26 cellular contexts compared by ENCODE assay signal in genomic region chr17:72349508-72350472, GRCh38.
A peak's percentile ranks its signal among the peaks of the same experiment; 100 is the strongest.
DNase-seq lines count a peak whose midpoint lies in the region; ATAC-seq, FAIRE-seq and TF ChIP-seq lines count a peak whose summit lies in the region.
"Had no signal": no experiment of that assay in that cellular context is flagged by ENCODE, and none has a peak within 500 bp of the region (broad histone marks: within the 10 kb centered on the region; RNA-seq: fewer than 3 reads in every experiment).

No MANE protein-coding gene starts in this region.

- 87% methylated on average over 15 of the region's 15 CpGs; no CpG with 5 or more reads in 1 of the 2 experiments for WGBS in H1 (ENCODE audit: extremely low coverage in 1 of 2, insufficient coverage in 1 of 2, insufficient read length in 1 of 2, insufficient replicate concordance in 2 of 2, low coverage in 1 of 2, low lambda C conversion rate in 2 of 2, missing lambda C conversion rate in 1 of 2), 2 experiments
- WGBS in prostate gland, result 26% methylated on average over 15 of the region's 15 CpGs

- no peak for TF ChIP-seq EP300 in H1 (IDR thresholded peaks at IDR 0.05; ENCODE audit: borderline replicate concordance in 1 of 2, low read depth in 2 of 2, low read length in 2 of 2)

- POLR2A ChIA-PET in HEK293T (lab: Yijun Ruan, JAX) (interaction anchor here (1.1 to 1.2 kb wide), 2 partner anchors 8 to 229 kb away, joined by 3 to 5 read pairs; partner anchors contain the start of gene SOX9), H1 (lab: Charles Lee; ENCODE audit: partially characterized antibody) (interaction anchor here (0.6 to 0.9 kb wide), 2 partner anchors 11 to 112 kb away, joined by 3 read pairs; no protein-coding TSS in a partner anchor)

- no peaks in the 10 kb centered on the region for H3K79me1 ChIP-seq in H1 (ENCODE audit: low read depth, low read length)

- peaks cover 0 to 6% (median 4%) of the 10 kb centered on the region in 4 experiments; a peak in 2 of 7 replicates for H3K4me1 ChIP-seq in H1 (replicated peaks in 1 of 4; ENCODE audit: control insufficient read depth in 3 of 4, insufficient read depth in 4 of 4, low read length in 3 of 4)
- H3K4me1 ChIP-seq in prostate gland (replicated peaks), result peaks cover 13% of the 10 kb centered on the region
- H3K4me1 ChIP-seq: adrenal gland, left lung, uterus had no signal

- H3K23me2 ChIP-seq in H1 (ENCODE audit: low read depth, low read length), result no peaks in the 10 kb centered on the region

- no peak overlapping the region for H3K56ac ChIP-seq in H1 (replicated peaks; ENCODE audit: insufficient read length, low read depth, low read length)

- no peaks in the 10 kb centered on the region; a peak in 1 of 4 replicates for H3K79me2 ChIP-seq in H1 (ENCODE audit: control insufficient read depth in 1 of 2, insufficient read depth in 2 of 2, low read length in 2 of 2)

- CTCF ChIA-PET in HEK293T (lab: Yijun Ruan, JAX), result interaction anchor here (0.6 to 0.8 kb wide), 3 partner anchors 34 to 176 kb away, joined by 3 to 6 read pairs (median 4); no protein-coding TSS in a partner anchor
- CTCF ChIA-PET in H1 (lab: Charles Lee; ENCODE audit: partially characterized antibody), result interaction anchor here (0.6 to 1.7 kb wide), 4 partner anchors 18 to 156 kb away, joined by 3 to 6 read pairs (median 3); no protein-coding TSS in a partner anchor

- H3K27ac ChIP-seq in H1 (ENCODE audit: low read depth, low read length) (no peak overlapping the region), prostate gland (peak overlapping the region in 1 of 2 donors; percentile 1), WERI-Rb-1 (no peak overlapping the region)
- H3K27ac ChIP-seq: adrenal gland, left lung, SK-N-MC, suprapubic skin, uterus had no signal

- H3K9ac ChIP-seq in H1 (replicated peaks in 1 of 4; ENCODE audit: extremely low read depth in 1 of 4, low read depth in 3 of 4, low read length in 3 of 4), result no peak overlapping the region

- H3K4ac ChIP-seq in H1 (replicated peaks; ENCODE audit: insufficient read length, low read depth, low read length), result no peak overlapping the region

- no peak overlapping the region for H3K23ac ChIP-seq in H1 (ENCODE audit: insufficient read length)

- H3K18ac ChIP-seq in H1 (ENCODE audit: extremely low read depth, low read length), result no peak overlapping the region

- H2AK5ac ChIP-seq in H1 (ENCODE audit: low read depth, low read length), result no peak overlapping the region

- no peak overlapping the region for H2BK120ac ChIP-seq in H1 (replicated peaks; ENCODE audit: low read depth, low read length)

- H3K36me3 ChIP-seq in H1 (ENCODE audit: control insufficient read depth in 2 of 4, insufficient read depth in 4 of 4, low read length in 3 of 4) (no peaks in the 10 kb centered on the region), prostate gland (no peaks in the 10 kb centered on the region), WERI-Rb-1 (no peaks in the 10 kb centered on the region)
- H3K36me3 ChIP-seq: adrenal gland, left lung, suprapubic skin, uterus had no signal

- no peak overlapping the region for H4K5ac ChIP-seq in H1 (ENCODE audit: insufficient read length, low read depth, low read length)

- TF ChIP-seq POLR2A in H1 (IDR thresholded peaks at IDR 0.05; ENCODE audit: control extremely low read depth in 1 of 2, low read depth in 2 of 2, low read length in 2 of 2), result no peak
- no peak for TF ChIP-seq POLR2A in prostate gland (IDR thresholded peaks at IDR 0.05)

- H3K14ac ChIP-seq in H1 (ENCODE audit: insufficient read length), result no peak overlapping the region

- H4K20me1 ChIP-seq in H1 (replicated peaks in 1 of 2; ENCODE audit: control insufficient read depth in 1 of 2, insufficient read depth in 2 of 2, low read length in 2 of 2), result no peaks in the 10 kb centered on the region

- intact Hi-C loops in prostate gland (cut with DNase I), result no loop called here

- H2BK20ac ChIP-seq in H1 (ENCODE audit: low read length), result no peak overlapping the region

- no peak for TF ChIP-seq CTCF in H1 (IDR thresholded peaks at IDR 0.05; ENCODE audit: control extremely low read depth in 1 of 3, insufficient read depth in 1 of 3, low read depth in 1 of 3, low read length in 3 of 3)
- TF ChIP-seq CTCF in prostate gland (IDR thresholded peaks at IDR 0.05), result peak in 1 of 4 experiments; percentile 8
- TF ChIP-seq CTCF in foreskin fibroblast (IDR thresholded peaks at IDR 0.05; ENCODE audit: low read depth, low read length), result no peak
- no peak for TF ChIP-seq CTCF in WERI-Rb-1 (IDR thresholded peaks at IDR 0.05; ENCODE audit: low read depth, low read length)

- no peak overlapping the region for H2BK15ac ChIP-seq in H1 (ENCODE audit: low read length)

- H2AFZ ChIP-seq in H1 (ENCODE audit: low read length), result no peak overlapping the region; the same call in 1 of the 2 replicates

- no peak for DNase-seq in HEK293T (ENCODE audit: extremely low spot score)
- DNase-seq in NCI-H69 (lab: John Stamatoyannopoulos, UW), result peak; percentile 42
- DNase-seq in H1 (ENCODE audit: low read depth in 1 of 2, low spot score in 2 of 2), result no peak
- peak; percentile 84 for DNase-seq in prostate gland (ENCODE audit: low spot score)
- no peak for DNase-seq in foreskin fibroblast
- DNase-seq in WERI-Rb-1, result no peak
- DNase-seq: activated CD4-positive, alpha-beta memory T cell treated with anti-CD3 and anti-CD28 coated beads, Interleukin-2, amount 10 ng/mL, durations not matched to agents 7 days and 5 days; activated gamma-delta T cell treated with Interleukin-2 at 50 U/mL for 16 hours; activated T-cell treated with anti-CD3 and anti-CD28 coated beads for 4 hours; CD4-positive, alpha-beta memory T cell; DMS53; Karpas-422; left lung; NCI-H2029 treated with DMSO at 0.1 percent for 48 hours; NCI-H510A; nephron progenitor cell; stimulated activated CD4-positive, alpha-beta T cell treated with anti-CD3 and anti-CD28 coated beads, Interleukin-1b, Interleukin-23, amount 100 ng/mL, for 48 hours; uterus had no signal

- H3K4me2 ChIP-seq in H1 (ENCODE audit: insufficient read depth in 1 of 2, low read depth in 2 of 2, low read length in 2 of 2), result no peak overlapping the region

- H2BK12ac ChIP-seq in H1 (ENCODE audit: low read depth, low read length), result peak overlapping the region; percentile 43; the same call in 1 of the 2 replicates

- FAIRE-seq in H1 (lab: Jason Lieb, UNC), result no peak
- FAIRE-seq: endometrium, GM12892 had no signal

- no peaks in the 10 kb centered on the region for H3K9me3 ChIP-seq in H1 (ENCODE audit: insufficient read depth in 2 of 2, low read depth in 1 of 2, low read length in 1 of 2)
- no peaks in the 10 kb centered on the region for H3K9me3 ChIP-seq in prostate gland
- peaks cover 3% of the 10 kb centered on the region for H3K9me3 ChIP-seq in WERI-Rb-1 (ENCODE audit: severe bottlenecking)
- H3K9me3 ChIP-seq: adrenal gland, left lung, suprapubic skin, uterus had no signal

- H3K4me3 ChIP-seq in H1 (ENCODE audit: extremely low read depth in 1 of 4, insufficient read depth in 2 of 4, low read depth in 3 of 4, low read length in 4 of 4) (no peak overlapping the region), prostate gland (no peak overlapping the region), foreskin fibroblast (ENCODE audit: low read depth in 1 of 2, low read length in 2 of 2) (no peak overlapping the region), WERI-Rb-1 (ENCODE audit: low read depth, low read length) (no peak overlapping the region)
- H3K4me3 ChIP-seq: adrenal gland, left lung, SK-N-MC, suprapubic skin, uterus had no signal

- no peak overlapping the region; the same call in 1 of the 2 replicates for H4K8ac ChIP-seq in H1 (ENCODE audit: extremely low read depth, insufficient read depth, low read length)

- no peak overlapping the region for H2BK5ac ChIP-seq in H1 (ENCODE audit: low read depth, low read length)

- TF ChIP-seq RAD21 in H1 (IDR thresholded peaks at IDR 0.05 in 1 of 2, conservative IDR thresholded peaks at IDR 0.05 in 1 of 2; ENCODE audit: low read depth in 2 of 2, low read length in 2 of 2), result no peak

- no peaks in the 10 kb centered on the region; a peak in 1 of 7 replicates for H3K27me3 ChIP-seq in H1 (replicated peaks in 1 of 4; ENCODE audit: control insufficient read depth in 3 of 4, extremely low read depth in 1 of 4, insufficient read depth in 3 of 4, low read length in 3 of 4)
- H3K27me3 ChIP-seq in prostate gland (replicated peaks; ENCODE audit: insufficient read depth), result no peaks in the 10 kb centered on the region
- no peaks in the 10 kb centered on the region for H3K27me3 ChIP-seq in WERI-Rb-1 (ENCODE audit: insufficient read depth, low read depth, severe bottlenecking)
- H3K27me3 ChIP-seq: suprapubic skin, uterus had no signal

- no peak for ATAC-seq in GM21423 (IDR thresholded peaks at IDR 0.05; ENCODE audit: unreplicated experiment)
- ATAC-seq: left lung; stimulated activated effector memory CD8-positive, alpha-beta T cell treated with anti-CD3 and anti-CD28 coated beads, Interleukin-12 subunit alpha, Interleukin-12 subunit beta, amount 100 ng/mL, for 72 hours; WTC11 had no signal

- H4K91ac ChIP-seq in H1 (replicated peaks; ENCODE audit: insufficient read length, low read length), result no peak overlapping the region

TF ChIP-seq in HEK293T, 16 proteins besides CTCF, POLR2A, EP300 and RAD21:
- TF ChIP-seq FOXA1 (IDR thresholded peaks at IDR 0.05), result no peak
- peak; percentile 87 for TF ChIP-seq PKNOX1 (IDR thresholded peaks at IDR 0.05)

TF ChIP-seq in H1, 55 proteins besides CTCF, POLR2A, EP300 and RAD21 (continues in another document):
- no peak for TF ChIP-seq CBX5 (IDR thresholded peaks at IDR 0.05; ENCODE audit: low read depth, low read length)
- TF ChIP-seq CHD2 (IDR thresholded peaks at IDR 0.05; ENCODE audit: low read length), result no peak
- TF ChIP-seq CREB1 (IDR thresholded peaks at IDR 0.05), result no peak
- TF ChIP-seq BACH1 (IDR thresholded peaks at IDR 0.05; ENCODE audit: low read length), result no peak
- TF ChIP-seq, protein P1, sequence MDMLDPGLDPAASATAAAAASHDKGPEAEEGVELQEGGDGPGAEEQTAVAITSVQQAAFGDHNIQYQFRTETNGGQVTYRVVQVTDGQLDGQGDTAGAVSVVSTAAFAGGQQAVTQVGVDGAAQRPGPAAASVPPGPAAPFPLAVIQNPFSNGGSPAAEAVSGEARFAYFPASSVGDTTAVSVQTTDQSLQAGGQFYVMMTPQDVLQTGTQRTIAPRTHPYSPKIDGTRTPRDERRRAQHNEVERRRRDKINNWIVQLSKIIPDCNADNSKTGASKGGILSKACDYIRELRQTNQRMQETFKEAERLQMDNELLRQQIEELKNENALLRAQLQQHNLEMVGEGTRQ (IDR thresholded peaks at IDR 0.05; ENCODE audit: low read length), result no peak
- TF ChIP-seq EZH2 (IDR thresholded peaks at IDR 0.05; ENCODE audit: low read depth, low read length, severe bottlenecking), result no peak

Comparison
In these comparisons a context has a peak if more than half of its experiments do, and no peak if none do; other contexts are left out.
1. DNase-seq: peak in NCI-H69 (single experiment) and prostate gland (single experiment); none in HEK293T (single experiment), H1 (0 of 2), foreskin fibroblast (0 of 2) and WERI-Rb-1 (single experiment).